Comparison of ENCODE assay signal across 8 cellular contexts in genomic region chr18:55588876-55589595, GRCh38. TPM values are rescaled to one million over a fixed set of nuclear protein-coding genes. Genes with fewer than 3 reads are reported as not detected.
DNase-seq lines count a peak whose midpoint lies in the region; ATAC-seq and TF ChIP-seq lines count a peak whose summit lies in the region.

No MANE protein-coding gene starts in this region.

- peak overlapping the region; percentile 78 for H3K4me3 Mint-ChIP-seq in Caco-2 (ENCODE audit: unreplicated experiment)

- CTCF ChIA-PET in Caco-2 (lab: Charles Lee) = no interaction called here

- peaks cover 46% of the 10 kb centered on the region for H3K79me2 ChIP-seq in Loucy (ENCODE audit: insufficient read depth, low read length)

- intact Hi-C loops in Caco-2 (cut with micrococcal nuclease; ENCODE audit: unreplicated experiment) = loop anchor here (10.0 kb wide), 1 partner anchor 174 kb away; no protein-coding TSS in a partner anchor

- no peak for DNase-seq in Caco-2
- DNase-seq in astrocyte of the hippocampus (ENCODE audit: low read depth, low spot score) = peak; percentile 29
- no peak for DNase-seq in kidney epithelial cell (ENCODE audit: low read depth)
- DNase-seq in superior temporal gyrus (ENCODE audit: extremely low spot score) = peak; percentile 83
- no peak for DNase-seq in GM20000 (ENCODE audit: low spot score)
- DNase-seq in SW480 (ENCODE audit: low spot score) = no peak

- POLR2A ChIA-PET in Caco-2 (lab: Charles Lee) = no interaction called here

- ATAC-seq in GM18858 (IDR thresholded peaks at IDR 0.05; ENCODE audit: unreplicated experiment) = no peak

- no peaks in the 10 kb centered on the region for H3K9me3 ChIP-seq in Caco-2
- H3K9me3 ChIP-seq in Loucy (ENCODE audit: insufficient read depth, low read depth, low read length) = no peaks in the 10 kb centered on the region

- H2AFZ ChIP-seq in Loucy (ENCODE audit: low read length) = peak overlapping the region; percentile 88

- peak overlapping the region; percentile 96 for H3K4me2 ChIP-seq in Loucy (ENCODE audit: low read depth, low read length, poor library complexity, severe bottlenecking)

- peaks cover 4% of the 10 kb centered on the region; the same call in 1 of the 2 replicates for H3F3A ChIP-seq in Loucy (ENCODE audit: low read depth)

- no peak overlapping the region; the same call in 1 of the 2 replicates for H3K4me3 ChIP-seq in Caco-2 (ENCODE audit: low read depth, low read length)
- H3K4me3 ChIP-seq in Loucy (ENCODE audit: low read length, poor library complexity, severe bottlenecking) = peak overlapping the region; percentile 90
- peak overlapping the region; percentile 80 for H3K4me3 ChIP-seq in kidney epithelial cell (ENCODE audit: low read depth, low read length)

- H3K27ac Mint-ChIP-seq in Caco-2 (ENCODE audit: unreplicated experiment) = peak overlapping the region; percentile 71

- 0 out of 2 replicates have a peak, but pooled peaks cover 5% of the 10 kb centered on the region for H3K9me2 ChIP-seq in Loucy (replicated peaks; ENCODE audit: low read depth, low read length)

- no TSS peak for BruUV-seq in Caco-2 (replicated peaks; lab: Mats Ljungman, UMichigan)

- no peak for TF ChIP-seq CTCF in Caco-2 (IDR thresholded peaks at IDR 0.05; ENCODE audit: insufficient read depth in 1 of 2, low read depth in 1 of 2, low read length in 1 of 2, severe bottlenecking in 1 of 2, unreplicated experiment in 1 of 2)
- no peak for TF ChIP-seq CTCF in Loucy (conservative IDR thresholded peaks at IDR 0.05; ENCODE audit: low read length)
- no peak for TF ChIP-seq CTCF in kidney epithelial cell (IDR thresholded peaks at IDR 0.05; ENCODE audit: insufficient read depth, low read length, poor library complexity, severe bottlenecking)
- no peak for TF ChIP-seq CTCF in GM20000 (IDR thresholded peaks at IDR 0.05; ENCODE audit: extremely low read depth, missing control alignments)

- peak overlapping the region; percentile 82 for H3K9ac ChIP-seq in Loucy (ENCODE audit: low read depth, low read length, poor library complexity, severe bottlenecking)

- H3K4me1 ChIP-seq in Caco-2 (no peaks in the 10 kb centered on the region), Loucy (ENCODE audit: insufficient read depth, low read length, poor library complexity, severe bottlenecking) (peaks cover 28% of the 10 kb centered on the region)

- no peaks in the 10 kb centered on the region for H3K36me3 ChIP-seq in Caco-2 (ENCODE audit: control insufficient read depth, insufficient read depth, low read length)
- H3K36me3 ChIP-seq in Loucy (ENCODE audit: insufficient read depth, low read length) = no peaks in the 10 kb centered on the region
- no peaks in the 10 kb centered on the region for H3K36me3 ChIP-seq in kidney epithelial cell (ENCODE audit: control insufficient read depth, insufficient read depth, low read length)

- H3K36me3 Mint-ChIP-seq in Caco-2 (ENCODE audit: insufficient read depth, unreplicated experiment) = peaks cover 9% of the 10 kb centered on the region

- H3K9me3 Mint-ChIP-seq in Caco-2 (ENCODE audit: unreplicated experiment) = no peaks in the 10 kb centered on the region

- H4K20me1 ChIP-seq in Loucy (ENCODE audit: insufficient read depth, low read length, poor library complexity, severe bottlenecking) = no peaks in the 10 kb centered on the region

- peaks cover 14% of the 10 kb centered on the region for H3K4me1 Mint-ChIP-seq in Caco-2 (ENCODE audit: low read depth, unreplicated experiment)

- no peaks in the 10 kb centered on the region for H3K27me3 Mint-ChIP-seq in Caco-2 (ENCODE audit: insufficient read depth, unreplicated experiment)

- H3K27me3 ChIP-seq in Caco-2 (replicated peaks; ENCODE audit: control insufficient read depth, insufficient read depth, low read length) = no peaks in the 10 kb centered on the region
- H3K27me3 ChIP-seq in Loucy (ENCODE audit: insufficient read depth, low read length, poor library complexity, severe bottlenecking) = peaks cover 15% of the 10 kb centered on the region
- H3K27me3 ChIP-seq in kidney epithelial cell (ENCODE audit: control insufficient read depth, insufficient read depth, low read length) = no peaks in the 10 kb centered on the region

RNA-seq across cellular contexts. Expression of gene TCF4, which starts 1.0 kb away (rescaled TPM):
- 93.7 and 103 TPM in 2 replicates for total RNA-seq in Caco-2 (2022)
- total RNA-seq in kidney epithelial cell = 9.4 and 15.7 TPM in 2 replicates

Comparison
In these comparisons a context has a peak if more than half of its experiments do, and no peak if none do; other contexts are left out.
1. DNase-seq: peak in astrocyte of the hippocampus (single experiment) and superior temporal gyrus (single experiment); none in Caco-2 (0 of 2), kidney epithelial cell (single experiment), GM20000 (single experiment) and SW480 (single experiment).